ENCODE assay signal across 10 cellular contexts in the genomic region with DNA sequence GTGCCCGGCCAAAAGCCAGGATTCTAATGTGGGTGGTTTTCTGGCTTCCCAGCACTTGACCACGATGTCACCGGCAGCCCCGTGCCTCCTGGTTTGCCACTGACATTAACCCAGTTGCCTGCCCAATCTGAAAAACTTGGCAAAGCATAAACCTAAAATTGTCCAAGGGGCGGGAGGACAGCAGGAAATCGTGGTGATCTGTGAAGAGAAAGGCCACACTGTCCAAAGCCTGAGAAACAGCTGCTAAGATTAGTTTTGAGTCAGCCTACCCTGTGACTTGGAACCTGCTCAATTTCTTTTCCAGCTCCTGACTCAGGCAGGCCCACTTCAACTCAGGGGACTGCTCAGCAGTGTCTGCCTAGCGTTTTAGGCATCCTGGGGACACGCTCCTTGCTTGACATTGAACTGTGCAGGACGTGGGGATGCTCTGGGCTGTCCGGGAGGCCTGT. TPM values are rescaled to one million over a fixed set of nuclear protein-coding genes. Genes with fewer than 3 reads are reported as not detected.
DNase-seq lines count a peak whose midpoint lies in the region; ATAC-seq and TF ChIP-seq lines count a peak whose summit lies in the region.
"Had no signal": no experiment of that assay in that cellular context is flagged by ENCODE, and none has a peak within 500 bp of the region (broad histone marks: within the 10 kb centered on the region; RNA-seq: fewer than 3 reads in every experiment).

No MANE protein-coding gene starts in this region.

- intact Hi-C loops in breast epithelium (cut with DNase I; ENCODE audit: low total_unique reads): no loop called here

- peaks cover 32% of the 10 kb centered on the region for H3K36me3 Mint-ChIP-seq in stimulated activated effector memory CD8-positive, alpha-beta T cell treated with anti-CD3 and anti-CD28 coated beads, Interleukin-12 subunit alpha, Interleukin-12 subunit beta, amount 100 ng/mL, for 72 hours

- H3K9me3 ChIP-seq in breast epithelium: no peaks in the 10 kb centered on the region

- H3K4me3 Mint-ChIP-seq in stimulated activated effector memory CD8-positive, alpha-beta T cell treated with anti-CD3 and anti-CD28 coated beads, Interleukin-12 subunit alpha, Interleukin-12 subunit beta, amount 100 ng/mL, for 72 hours: no peak overlapping the region

- H3K4me1 Mint-ChIP-seq in stimulated activated effector memory CD8-positive, alpha-beta T cell treated with anti-CD3 and anti-CD28 coated beads, Interleukin-12 subunit alpha, Interleukin-12 subunit beta, amount 100 ng/mL, for 72 hours: no peaks in the 10 kb centered on the region

- no peaks in the 10 kb centered on the region for H3K27me3 ChIP-seq in breast epithelium
- H3K27me3 ChIP-seq in kidney epithelial cell (ENCODE audit: control insufficient read depth, insufficient read depth, low read length): no peaks in the 10 kb centered on the region

- H3K36me3 ChIP-seq in breast epithelium (peaks cover under 1% of the 10 kb centered on the region), kidney epithelial cell (ENCODE audit: control insufficient read depth, insufficient read depth, low read length) (no peaks in the 10 kb centered on the region)

- peak; percentile 75 for DNase-seq in H4 (ENCODE audit: low spot score)
- DNase-seq in breast epithelium (ENCODE audit: low spot score in 2 of 2): no peak
- DNase-seq in kidney epithelial cell (ENCODE audit: low read depth): peak; percentile 53
- no peak for DNase-seq in stimulated activated effector memory CD8-positive, alpha-beta T cell treated with anti-CD3 and anti-CD28 coated beads, Interleukin-12 subunit alpha, Interleukin-12 subunit beta, amount 100 ng/mL, for 72 hours (ENCODE audit: low spot score in 2 of 2)
- DNase-seq in GM19240 (ENCODE audit: insufficient read length, low spot score): no peak
- DNase-seq in activated CD4-positive, alpha-beta T cell treated with anti-CD3 and anti-CD28 coated beads for 4 hours: no peak
- no peak for DNase-seq in activated CD4-positive, CD25-positive, alpha-beta regulatory T cell treated with anti-CD3 and anti-CD28 coated beads, Interleukin-2, amount 50 U/mL, for 72 hours
- no peak for DNase-seq in activated gamma-delta T cell (lab: John Stamatoyannopoulos, UW)
- DNase-seq: activated CD4-positive, alpha-beta T cell treated with anti-CD3 and anti-CD28 coated beads, Interleukin-2, amount 50 U/mL, for 48 hours had no signal

- H3K27ac ChIP-seq in breast epithelium: peak overlapping the region; percentile 80 to 93

- peak; percentile 26 for ATAC-seq in stimulated activated effector memory CD8-positive, alpha-beta T cell treated with anti-CD3 and anti-CD28 coated beads, Interleukin-12 subunit alpha, Interleukin-12 subunit beta, amount 100 ng/mL, for 72 hours

- H3K9me3 Mint-ChIP-seq in stimulated activated effector memory CD8-positive, alpha-beta T cell treated with anti-CD3 and anti-CD28 coated beads, Interleukin-12 subunit alpha, Interleukin-12 subunit beta, amount 100 ng/mL, for 72 hours: no peaks in the 10 kb centered on the region

- peak overlapping the region in 1 of 3 donors; percentile 11 for H3K4me3 ChIP-seq in breast epithelium
- H3K4me3 ChIP-seq in kidney epithelial cell (ENCODE audit: low read depth, low read length): no peak overlapping the region

- no peak for TF ChIP-seq POLR2A in breast epithelium (IDR thresholded peaks at IDR 0.05)

- TF ChIP-seq CTCF in breast epithelium (IDR thresholded peaks at IDR 0.05) (no peak), kidney epithelial cell (IDR thresholded peaks at IDR 0.05; ENCODE audit: insufficient read depth, low read length, poor library complexity, severe bottlenecking) (no peak)

- H3K27ac Mint-ChIP-seq in stimulated activated effector memory CD8-positive, alpha-beta T cell treated with anti-CD3 and anti-CD28 coated beads, Interleukin-12 subunit alpha, Interleukin-12 subunit beta, amount 100 ng/mL, for 72 hours: peak overlapping the region; percentile 45

- no peaks in the 10 kb centered on the region for H3K4me1 ChIP-seq in breast epithelium

RNA-seq across cellular contexts. Expression of a gene that starts 8.2 kb away (rescaled TPM):
- 0.23 TPM in 1 of 2 replicates, not detected in the other for total RNA-seq in H4 (2014; rRNA removed; shearing (Covaris generic))
- total RNA-seq in breast epithelium (not detected), kidney epithelial cell (not detected in 2 replicates)
- total RNA-seq: NCI-H460 had no signal

RNA-seq across cellular contexts. Expression of a gene that starts 10.0 kb away (rescaled TPM):
- 4.8 and 5.1 TPM in 2 replicates for total RNA-seq in H4 (2014; rRNA removed; shearing (Covaris generic))
- 1 to 10 TPM; 6.4 to 8.0 (median 7.5) TPM for total RNA-seq in breast epithelium
- 23.0 and 26.8 TPM in 2 replicates for total RNA-seq in kidney epithelial cell

RNA-seq across cellular contexts. Expression of a gene that starts 10.4 kb away (rescaled TPM):
- total RNA-seq in H4 (2014; rRNA removed; shearing (Covaris generic)): 9.5 and 16.2 TPM in 2 replicates
- total RNA-seq in breast epithelium: 10 to 100 TPM; 26.5 to 55.7 (median 33.8) TPM
- total RNA-seq in kidney epithelial cell: 51.6 and 61.7 TPM in 2 replicates

Comparison
In these comparisons a context has a peak if more than half of its experiments do, and no peak if none do; other contexts are left out.
1. DNase-seq: peak in H4 (single experiment) and kidney epithelial cell (single experiment); none in breast epithelium (0 of 2), stimulated activated effector memory CD8-positive, alpha-beta T cell treated with anti-CD3 and anti-CD28 coated beads, Interleukin-12 subunit alpha, Interleukin-12 subunit beta, amount 100 ng/mL, for 72 hours (0 of 2), GM19240 (single experiment), activated CD4-positive, alpha-beta T cell treated with anti-CD3 and anti-CD28 coated beads for 4 hours (0 of 2), activated CD4-positive, CD25-positive, alpha-beta regulatory T cell treated with anti-CD3 and anti-CD28 coated beads, Interleukin-2, amount 50 U/mL, for 72 hours (single experiment) and activated gamma-delta T cell (single experiment).